ENCODE assay signal across 8 cellular contexts in genomic region chr3:24680214-24680967, GRCh38.
A peak's percentile ranks its signal among the peaks of the same experiment; 100 is the strongest.
DNase-seq lines count a peak whose midpoint lies in the region; ATAC-seq, FAIRE-seq and TF ChIP-seq lines count a peak whose summit lies in the region.

No MANE protein-coding gene starts in this region.

- in situ Hi-C loops in G401 (cut with HindIII; ENCODE audit: low sequenced_read_pairs): no loop called here

- FAIRE-seq in kidney (lab: Jason Lieb, UNC): no peak

- no peak overlapping the region for H3K9ac ChIP-seq in kidney (ENCODE audit: low read length in 2 of 2)

- H3K36me3 ChIP-seq in body of pancreas (replicated peaks in 1 of 2; ENCODE audit: insufficient read depth in 1 of 2, low read depth in 2 of 2) (no peaks in the 10 kb centered on the region), kidney (ENCODE audit: control insufficient read depth in 1 of 2, insufficient read depth in 2 of 2, low read length in 2 of 2) (no peaks in the 10 kb centered on the region)
- no peaks in the 10 kb centered on the region for H3K36me3 ChIP-seq in effector memory CD4-positive, alpha-beta T cell (ENCODE audit: control insufficient read depth, insufficient read depth, low read length)

- TF ChIP-seq CTCF in GM20000 (IDR thresholded peaks at IDR 0.05; ENCODE audit: extremely low read depth, missing control alignments): peak; percentile 57
- peak; percentile 53 to 84 (median 62) for TF ChIP-seq CTCF in body of pancreas (IDR thresholded peaks at IDR 0.05)
- peak; percentile 65 for TF ChIP-seq CTCF in kidney (IDR thresholded peaks at IDR 0.05; ENCODE audit: borderline replicate concordance, extremely low read depth, insufficient read depth)

- no peaks in the 10 kb centered on the region for H3K9me3 ChIP-seq in body of pancreas
- no peaks in the 10 kb centered on the region for H3K9me3 ChIP-seq in kidney (ENCODE audit: control insufficient read depth in 1 of 2, low read length in 2 of 2)
- H3K9me3 ChIP-seq in effector memory CD4-positive, alpha-beta T cell (ENCODE audit: control insufficient read depth, low read length): no peaks in the 10 kb centered on the region

- WGBS in body of pancreas, 2 donors: 24% methylated on average over 9 of the region's 9 CpGs

- DNase-seq in G401 (ENCODE audit: low spot score) (peak; percentile 42), GM20000 (ENCODE audit: low spot score) (peak; percentile 43), RKO (ENCODE audit: low spot score) (peak; percentile 56), body of pancreas (peak; percentile 57 to 75 (median 66)), kidney (no peak)
- peak; percentile 56 to 74 for DNase-seq in stimulated activated CD4-positive, alpha-beta T cell treated with anti-CD3 and anti-CD28 coated beads, Interleukin-2, amount 100 ng/mL, for 24 hours
- DNase-seq in effector memory CD4-positive, alpha-beta T cell: no peak

- intact Hi-C loops in body of pancreas (cut with DNase I): no loop called here
- intact Hi-C loops in kidney (cut with DNase I): loop anchor here (10.0 kb wide), 1 partner anchor 686 kb away; no protein-coding TSS in a partner anchor

- TF ChIP-seq POLR2A in body of pancreas (IDR thresholded peaks at IDR 0.05): no peak

- H3K4me3 ChIP-seq in body of pancreas (no peak overlapping the region), kidney (ENCODE audit: low read length in 2 of 2) (no peak overlapping the region)
- no peak overlapping the region for H3K4me3 ChIP-seq in effector memory CD4-positive, alpha-beta T cell (ENCODE audit: insufficient read depth, low read depth, low read length, poor library complexity, severe bottlenecking)

- no peaks in the 10 kb centered on the region for H3K27me3 ChIP-seq in body of pancreas
- no peaks in the 10 kb centered on the region for H3K27me3 ChIP-seq in effector memory CD4-positive, alpha-beta T cell (replicated peaks; ENCODE audit: control insufficient read depth, insufficient read depth, low read length, poor library complexity, severe bottlenecking)

- peak; percentile 63 for ATAC-seq in HG03457 (IDR thresholded peaks at IDR 0.05; ENCODE audit: unreplicated experiment)
- peak; percentile 73 for ATAC-seq in body of pancreas

- H3K27ac ChIP-seq in body of pancreas (no peak overlapping the region), kidney (ENCODE audit: low read depth in 2 of 2, low read length in 2 of 2) (no peak overlapping the region)
- H3K27ac ChIP-seq in effector memory CD4-positive, alpha-beta T cell (ENCODE audit: insufficient read depth, low read length, poor library complexity, severe bottlenecking): no peak overlapping the region

- H3K4me1 ChIP-seq in body of pancreas (peaks cover 12% of the 10 kb centered on the region), kidney (ENCODE audit: control insufficient read depth in 1 of 2, insufficient read depth in 1 of 2, low read depth in 1 of 2, low read length in 2 of 2) (no peaks in the 10 kb centered on the region)
- no peaks in the 10 kb centered on the region for H3K4me1 ChIP-seq in effector memory CD4-positive, alpha-beta T cell (ENCODE audit: control insufficient read depth, insufficient read depth, low read length, poor library complexity, severe bottlenecking)

Comparison
In these comparisons a context has a peak if more than half of its experiments do, and no peak if none do; other contexts are left out.
1. DNase-seq: peak in G401 (single experiment), GM20000 (single experiment), RKO (single experiment), body of pancreas (4 of 4) and stimulated activated CD4-positive, alpha-beta T cell treated with anti-CD3 and anti-CD28 coated beads, Interleukin-2, amount 100 ng/mL, for 24 hours (2 of 2); none in kidney (single experiment) and effector memory CD4-positive, alpha-beta T cell (0 of 3).
2. Peak in every context shown above with its lines, with median percentiles within 50 percentile points of each other: CTCF ChIP-seq.